13 cellular contexts compared by ENCODE assay signal in genomic region chr13:36973621-36974268, GRCh38. TPM values are rescaled to one million over a fixed set of nuclear protein-coding genes. Genes with fewer than 3 reads are reported as not detected.
DNase-seq lines count a peak whose midpoint lies in the region; ATAC-seq and TF ChIP-seq lines count a peak whose summit lies in the region.
"Had no signal": no experiment of that assay in that cellular context is flagged by ENCODE, and none has a peak within 500 bp of the region (broad histone marks: within the 10 kb centered on the region; RNA-seq: fewer than 3 reads in every experiment).

No MANE protein-coding gene starts in this region.

- H3K36me3 Mint-ChIP-seq in activated CD4-positive, alpha-beta T cell treated with anti-CD3 and anti-CD28 coated beads, Interleukin-2, amount 10 ng/mL, durations not matched to agents 24 days and 14 days (ENCODE audit: low read depth) = peaks cover 53% of the 10 kb centered on the region

- H3K27ac ChIP-seq in lower lobe of right lung = no peak overlapping the region

- H3K9me3 ChIP-seq in lower lobe of right lung = no peaks in the 10 kb centered on the region

- no peak overlapping the region for H3K27ac Mint-ChIP-seq in activated CD4-positive, alpha-beta T cell treated with anti-CD3 and anti-CD28 coated beads, Interleukin-2, amount 10 ng/mL, durations not matched to agents 24 days and 14 days
- H3K27ac Mint-ChIP-seq: activated CD8-positive, alpha-beta T cell treated with anti-CD3 and anti-CD28 coated beads for 36 hours had no signal

- ATAC-seq in GM18520 (IDR thresholded peaks at IDR 0.05; ENCODE audit: unreplicated experiment) (peak; percentile 76), GM21515 (IDR thresholded peaks at IDR 0.05; ENCODE audit: unreplicated experiment) (peak; percentile 86), HG03108 (IDR thresholded peaks at IDR 0.05; ENCODE audit: unreplicated experiment) (peak; percentile 73), lower lobe of right lung (no peak)
- ATAC-seq: activated CD8-positive, alpha-beta T cell treated with anti-CD3 and anti-CD28 coated beads for 36 hours; naive thymus-derived CD8-positive, alpha-beta T cell had no signal

- no peak overlapping the region for H3K4me3 Mint-ChIP-seq in activated CD4-positive, alpha-beta T cell treated with anti-CD3 and anti-CD28 coated beads, Interleukin-2, amount 10 ng/mL, durations not matched to agents 24 days and 14 days
- H3K4me3 Mint-ChIP-seq: activated CD8-positive, alpha-beta T cell treated with anti-CD3 and anti-CD28 coated beads for 36 hours; naive thymus-derived CD8-positive, alpha-beta T cell had no signal

- DNase-seq in OCI-M1 (lab: John Stamatoyannopoulos, UW) (peak; percentile 25), lower lobe of right lung (no peak)
- no peak for DNase-seq in activated CD4-positive, alpha-beta T cell treated with anti-CD3 and anti-CD28 coated beads, Interleukin-2, amount 10 ng/mL, durations not matched to agents 24 days and 14 days
- no peak for DNase-seq in activated T-cell treated with anti-CD3 and anti-CD28 coated beads, Interleukin-2, amount 50 U/mL, for 48 hours
- DNase-seq in activated CD4-positive, alpha-beta T cell treated with anti-CD3 and anti-CD28 coated beads, Interleukin-2, amount 50 U/mL, for 4 hours = no peak
- DNase-seq: activated CD8-positive, alpha-beta T cell treated with anti-CD3 and anti-CD28 coated beads for 36 hours; anterior cingulate cortex; naive thymus-derived CD8-positive, alpha-beta T cell; NCI-H1105 treated with DMSO at 0.1 percent for 48 hours; Right ventricle myocardium superior had no signal

- no peak for TF ChIP-seq CTCF in lower lobe of right lung (IDR thresholded peaks at IDR 0.05)

- H3K27me3 Mint-ChIP-seq in activated CD4-positive, alpha-beta T cell treated with anti-CD3 and anti-CD28 coated beads, Interleukin-2, amount 10 ng/mL, durations not matched to agents 24 days and 14 days = no peaks in the 10 kb centered on the region
- H3K27me3 Mint-ChIP-seq: activated CD8-positive, alpha-beta T cell treated with anti-CD3 and anti-CD28 coated beads for 36 hours; naive thymus-derived CD8-positive, alpha-beta T cell had no signal

- intact Hi-C loops in activated CD4-positive, alpha-beta T cell treated with anti-CD3 and anti-CD28 coated beads, Interleukin-2, amount 10 ng/mL, durations not matched to agents 24 days and 14 days (cut with micrococcal nuclease) = no loop called here
- intact Hi-C loops in lower lobe of right lung (cut with DNase I) = no loop called here

- H3K36me3 ChIP-seq in lower lobe of right lung = peaks cover 63% of the 10 kb centered on the region

- H3K9me3 Mint-ChIP-seq in activated CD4-positive, alpha-beta T cell treated with anti-CD3 and anti-CD28 coated beads, Interleukin-2, amount 10 ng/mL, durations not matched to agents 24 days and 14 days = no peaks in the 10 kb centered on the region

- no peaks in the 10 kb centered on the region for H3K27me3 ChIP-seq in lower lobe of right lung (ENCODE audit: low read depth)

- H3K4me3 ChIP-seq in lower lobe of right lung = no peak overlapping the region

- no peaks in the 10 kb centered on the region for H3K4me1 ChIP-seq in lower lobe of right lung

- H3K4me1 Mint-ChIP-seq in activated CD4-positive, alpha-beta T cell treated with anti-CD3 and anti-CD28 coated beads, Interleukin-2, amount 10 ng/mL, durations not matched to agents 24 days and 14 days = peaks cover 6% of the 10 kb centered on the region

RNA-seq across cellular contexts. Expression of gene ALG5, which starts 25.4 kb away (rescaled TPM):
- total RNA-seq in activated CD4-positive, alpha-beta T cell treated with anti-CD3 and anti-CD28 coated beads, Interleukin-2, amount 10 ng/mL, durations not matched to agents 24 days and 14 days = 53.6 and 53.8 TPM in 2 replicates
- total RNA-seq in lower lobe of right lung = 30.6 TPM

RNA-seq across cellular contexts. Expression of gene EXOSC8, which starts 26.8 kb away (rescaled TPM):
- 158 and 162 TPM in 2 replicates for total RNA-seq in activated CD4-positive, alpha-beta T cell treated with anti-CD3 and anti-CD28 coated beads, Interleukin-2, amount 10 ng/mL, durations not matched to agents 24 days and 14 days
- 33.2 TPM for total RNA-seq in lower lobe of right lung

RNA-seq across cellular contexts. Expression of gene SMAD9, which starts 53.7 kb away (rescaled TPM):
- total RNA-seq in activated CD4-positive, alpha-beta T cell treated with anti-CD3 and anti-CD28 coated beads, Interleukin-2, amount 10 ng/mL, durations not matched to agents 24 days and 14 days = 0.05 TPM in 1 of 2 replicates, not detected in the other
- total RNA-seq in lower lobe of right lung = 17.6 TPM
- total RNA-seq: naive thymus-derived CD8-positive, alpha-beta T cell had no signal

Comparison
In these comparisons a context has a peak if more than half of its experiments do, and no peak if none do; other contexts are left out.
1. ATAC-seq: peak in GM18520 (single experiment), GM21515 (single experiment) and HG03108 (single experiment); none in lower lobe of right lung (0 of 2).
2. RNA of gene SMAD9, which starts 53.7 kb away (total RNA-seq): 17.6 TPM in lower lobe of right lung (single experiment); 0.05 TPM in activated CD4-positive, alpha-beta T cell treated with anti-CD3 and anti-CD28 coated beads, Interleukin-2, amount 10 ng/mL, durations not matched to agents 24 days and 14 days; every median in the first group is over 10 times any median in the second.